In genomic region chr12:105271364-105271763, GRCh38 we compare ENCODE assay signal across 24 cellular contexts.
"Had no signal": no experiment of that assay in that cellular context is flagged by ENCODE, and none has a peak within 500 bp of the region (broad histone marks: within the 10 kb centered on the region; RNA-seq: fewer than 3 reads in every experiment).

No MANE protein-coding gene starts in this region.

- H3K27me3 ChIP-seq: ascending aorta, brain microvascular endothelial cell had no signal

- H3K36me3 ChIP-seq: ascending aorta, brain microvascular endothelial cell had no signal

- H3K9me3 ChIP-seq: ascending aorta had no signal

- H3K27ac ChIP-seq: ascending aorta, brain microvascular endothelial cell, epithelial cell of prostate had no signal

- DNase-seq: activated CD4-positive, alpha-beta memory T cell treated with anti-CD3 and anti-CD28 coated beads, Interleukin-2, amount 10 ng/mL, durations not matched to agents 7 days and 5 days; activated CD4-positive, alpha-beta T cell treated with anti-CD3 and anti-CD28 coated beads for 36 hours; activated CD4-positive, alpha-beta T cell treated with anti-CD3 and anti-CD28 coated beads, Interleukin-2, amount 50 U/mL, for 4 hours; activated CD4-positive, CD25-positive, alpha-beta regulatory T cell; activated CD4-positive, CD25-positive, alpha-beta regulatory T cell treated with anti-CD3 and anti-CD28 coated beads, Interleukin-2, amount 50 U/mL, for 72 hours; activated CD8-positive, alpha-beta memory T cell treated with anti-CD3 and anti-CD28 coated beads, Interleukin-2, amount 50 U/mL, for 48 hours; activated gamma-delta T cell; activated naive CD4-positive, alpha-beta T cell; activated naive CD4-positive, alpha-beta T cell treated with anti-CD3 and anti-CD28 coated beads, Interleukin-2, amount 10 ng/mL, durations not matched to agents 7 days and 5 days; activated naive CD8-positive, alpha-beta T cell treated with anti-CD3 and anti-CD28 coated beads, Interleukin-2, amount 10 ng/mL, durations not matched to agents 7 days and 5 days; activated T-cell treated with anti-CD3 and anti-CD28 coated beads for 4 hours; activated T-cell treated with anti-CD3 and anti-CD28 coated beads, Interleukin-2, amount 50 U/mL, for 24 hours; activated T-cell treated with anti-CD3 and anti-CD28 coated beads, Interleukin-2, amount 50 U/mL, for 72 hours; brain microvascular endothelial cell; cortex of kidney; dermis blood vessel endothelial cell; effector CD4-positive, alpha-beta T cell; effector memory CD8-positive, alpha-beta T cell; foreskin fibroblast; head of caudate nucleus; T-helper 2 cell had no signal

- ATAC-seq: activated CD4-positive, alpha-beta T cell treated with anti-CD3 and anti-CD28 coated beads for 36 hours; activated naive CD4-positive, alpha-beta T cell treated with anti-CD3 and anti-CD28 coated beads, Interleukin-2, amount 50 U/mL, for 72 hours; activated T-cell treated with anti-CD3 and anti-CD28 coated beads, Interleukin-2, amount 50 U/mL, for 72 hours; effector memory CD8-positive, alpha-beta T cell had no signal

- H3K4me3 ChIP-seq: ascending aorta had no signal

- H3K4me1 ChIP-seq: ascending aorta had no signal
